Comparison of ENCODE assay signal across 8 cellular contexts in genomic region chr2:213806125-213806726, GRCh38.
A peak's percentile ranks its signal among the peaks of the same experiment; 100 is the strongest.
DNase-seq lines count a peak whose midpoint lies in the region; ATAC-seq and TF ChIP-seq lines count a peak whose summit lies in the region.

No MANE protein-coding gene starts in this region.

- BruUV-seq in mammary epithelial cell (replicated peaks; lab: Mats Ljungman, UMichigan), result no TSS peak

- H2AFZ ChIP-seq in Loucy (ENCODE audit: low read length) (no peak overlapping the region), mammary epithelial cell (ENCODE audit: low read depth, low read length) (no peak overlapping the region), neural cell (ENCODE audit: low read depth, low read length) (no peak overlapping the region)

- H3K9me3 ChIP-seq in Loucy (ENCODE audit: insufficient read depth, low read depth, low read length) (no peaks in the 10 kb centered on the region), mammary epithelial cell (replicated peaks; ENCODE audit: insufficient read depth, low read length) (no peaks in the 10 kb centered on the region), neural cell (ENCODE audit: low read length) (no peaks in the 10 kb centered on the region)

- in situ Hi-C loops in mammary epithelial cell (cut with MboI; ENCODE audit: low sequenced_read_pairs in 2 of 2), result no loop called here

- H3K27me3 ChIP-seq in Loucy (ENCODE audit: insufficient read depth, low read length, poor library complexity, severe bottlenecking) (no peaks in the 10 kb centered on the region), mammary epithelial cell (ENCODE audit: insufficient read depth, low read length) (no peaks in the 10 kb centered on the region), neural cell (ENCODE audit: insufficient read depth, low read depth, low read length) (no peaks in the 10 kb centered on the region)

- H3K4me2 ChIP-seq in Loucy (ENCODE audit: low read depth, low read length, poor library complexity, severe bottlenecking) (no peak overlapping the region), mammary epithelial cell (ENCODE audit: insufficient read depth, low read depth, low read length) (no peak overlapping the region), neural cell (ENCODE audit: low read length) (no peak overlapping the region)

- ATAC-seq in HG03039 (IDR thresholded peaks at IDR 0.05; ENCODE audit: unreplicated experiment) (no peak), HG02610 (IDR thresholded peaks at IDR 0.05; ENCODE audit: unreplicated experiment) (no peak)

- H3K9ac ChIP-seq in Loucy (ENCODE audit: low read depth, low read length, poor library complexity, severe bottlenecking) (no peak overlapping the region), mammary epithelial cell (ENCODE audit: insufficient read depth, low read length) (no peak overlapping the region), neural cell (ENCODE audit: low read length) (no peak overlapping the region)

- H4K20me1 ChIP-seq in Loucy (ENCODE audit: insufficient read depth, low read length, poor library complexity, severe bottlenecking), result no peaks in the 10 kb centered on the region
- no peaks in the 10 kb centered on the region for H4K20me1 ChIP-seq in mammary epithelial cell (ENCODE audit: insufficient read depth, low read length)
- H4K20me1 ChIP-seq in neural cell (ENCODE audit: insufficient read depth), result no peaks in the 10 kb centered on the region

- no peak for TF ChIP-seq EP300 in neural cell (conservative IDR thresholded peaks at IDR 0.05; ENCODE audit: poor library complexity, severe bottlenecking)

- TF ChIP-seq CTCF in Loucy (conservative IDR thresholded peaks at IDR 0.05; ENCODE audit: low read length) (peak; percentile 71), mammary epithelial cell (conservative IDR thresholded peaks at IDR 0.05 in 1 of 2, IDR thresholded peaks at IDR 0.05 in 1 of 2; ENCODE audit: extremely low read depth in 1 of 2, insufficient read depth in 1 of 2, low read depth in 1 of 2, low read length in 2 of 2) (peak; percentile 9 to 33), neural cell (IDR thresholded peaks at IDR 0.05; ENCODE audit: poor library complexity, severe bottlenecking) (peak; percentile 73)

- H3F3A ChIP-seq in Loucy (ENCODE audit: low read depth) (no peaks in the 10 kb centered on the region), neural cell (ENCODE audit: insufficient read depth, low read length, poor library complexity, severe bottlenecking) (no peaks in the 10 kb centered on the region)

- no peak overlapping the region for H3K27ac ChIP-seq in mammary epithelial cell (ENCODE audit: insufficient read depth, low read depth, low read length)
- no peak overlapping the region for H3K27ac ChIP-seq in neural cell (ENCODE audit: low read length)

- intact Hi-C loops in mammary epithelial cell (cut with micrococcal nuclease), result loop anchor here (10.0 kb wide), 1 partner anchor 259 kb away; no protein-coding TSS in a partner anchor

- dilution Hi-C loops in mammary epithelial cell (cut with HindIII; ENCODE audit: low sequenced_read_pairs), result no loop called here

- peak; percentile 80 for TF ChIP-seq RAD21 in neural cell (conservative IDR thresholded peaks at IDR 0.05)

- no peaks in the 10 kb centered on the region for H3K9me2 ChIP-seq in Loucy (replicated peaks; ENCODE audit: low read depth, low read length)
- no peaks in the 10 kb centered on the region for H3K9me2 ChIP-seq in neural cell (ENCODE audit: insufficient read depth, low read length)

- DNase-seq in ELR (ENCODE audit: low read depth) (peak; percentile 58), mammary epithelial cell (peak; percentile 12)
- no peak for DNase-seq in NK-92 treated with Interleukin-12 subunit alpha and Interleukin-12 subunit beta, amount 100 ng/mL, for 24 hours (lab: John Stamatoyannopoulos, UW)
- no peak for DNase-seq in stimulated activated CD4-positive, alpha-beta T cell treated with anti-CD3 and anti-CD28 coated beads, Interleukin-15, amount 100 ng/mL, for 24 hours

- 6% methylated on average over 1 of the region's 1 CpG for WGBS in mammary epithelial cell (ENCODE audit: low coverage, missing lambda C conversion rate)

- CTCF ChIA-PET in mammary epithelial cell (lab: Charles Lee; ENCODE audit: low non-redundant PET), result no interaction called here

- H3K79me2 ChIP-seq in Loucy (ENCODE audit: insufficient read depth, low read length) (no peaks in the 10 kb centered on the region), mammary epithelial cell (ENCODE audit: insufficient read depth, low read length) (no peaks in the 10 kb centered on the region), neural cell (replicated peaks; ENCODE audit: insufficient read depth, low read length) (no peaks in the 10 kb centered on the region)

- H3K4me3 ChIP-seq in Loucy (ENCODE audit: low read length, poor library complexity, severe bottlenecking) (no peak overlapping the region), mammary epithelial cell (replicated peaks in 1 of 3; ENCODE audit: insufficient read depth in 1 of 3, low read depth in 2 of 3, low read length in 3 of 3) (no peak overlapping the region), neural cell (ENCODE audit: low read length) (no peak overlapping the region)

- H3K4me1 ChIP-seq in Loucy (ENCODE audit: insufficient read depth, low read length, poor library complexity, severe bottlenecking), result no peaks in the 10 kb centered on the region
- no peaks in the 10 kb centered on the region for H3K4me1 ChIP-seq in mammary epithelial cell (ENCODE audit: insufficient read depth, low read length)

- H3K36me3 ChIP-seq in Loucy (ENCODE audit: insufficient read depth, low read length), result no peaks in the 10 kb centered on the region
- H3K36me3 ChIP-seq in mammary epithelial cell (ENCODE audit: insufficient read depth, low read length), result no peaks in the 10 kb centered on the region
- H3K36me3 ChIP-seq in neural cell (ENCODE audit: insufficient read depth, low read length), result no peaks in the 10 kb centered on the region

TF ChIP-seq in neural cell, 6 proteins besides CTCF, POLR2A, EP300 and RAD21:
- no peak for TF ChIP-seq MXI1 (conservative IDR thresholded peaks at IDR 0.05; ENCODE audit: poor library complexity, severe bottlenecking)
- TF ChIP-seq SMC3 (conservative IDR thresholded peaks at IDR 0.05; ENCODE audit: poor library complexity), result peak; percentile 86

Comparison
In these comparisons a context has a peak if more than half of its experiments do, and no peak if none do; other contexts are left out.
1. DNase-seq: peak in ELR (single experiment) and mammary epithelial cell (single experiment); none in NK-92 treated with Interleukin-12 subunit alpha and Interleukin-12 subunit beta, amount 100 ng/mL, for 24 hours (single experiment) and stimulated activated CD4-positive, alpha-beta T cell treated with anti-CD3 and anti-CD28 coated beads, Interleukin-15, amount 100 ng/mL, for 24 hours (single experiment).
2. CTCF ChIP-seq: peak in every context shown above with its lines; median percentile 73 in neural cell; 71 in Loucy; 21 in mammary epithelial cell.